1 cellular context compared by ENCODE assay signal in the genomic region with DNA sequence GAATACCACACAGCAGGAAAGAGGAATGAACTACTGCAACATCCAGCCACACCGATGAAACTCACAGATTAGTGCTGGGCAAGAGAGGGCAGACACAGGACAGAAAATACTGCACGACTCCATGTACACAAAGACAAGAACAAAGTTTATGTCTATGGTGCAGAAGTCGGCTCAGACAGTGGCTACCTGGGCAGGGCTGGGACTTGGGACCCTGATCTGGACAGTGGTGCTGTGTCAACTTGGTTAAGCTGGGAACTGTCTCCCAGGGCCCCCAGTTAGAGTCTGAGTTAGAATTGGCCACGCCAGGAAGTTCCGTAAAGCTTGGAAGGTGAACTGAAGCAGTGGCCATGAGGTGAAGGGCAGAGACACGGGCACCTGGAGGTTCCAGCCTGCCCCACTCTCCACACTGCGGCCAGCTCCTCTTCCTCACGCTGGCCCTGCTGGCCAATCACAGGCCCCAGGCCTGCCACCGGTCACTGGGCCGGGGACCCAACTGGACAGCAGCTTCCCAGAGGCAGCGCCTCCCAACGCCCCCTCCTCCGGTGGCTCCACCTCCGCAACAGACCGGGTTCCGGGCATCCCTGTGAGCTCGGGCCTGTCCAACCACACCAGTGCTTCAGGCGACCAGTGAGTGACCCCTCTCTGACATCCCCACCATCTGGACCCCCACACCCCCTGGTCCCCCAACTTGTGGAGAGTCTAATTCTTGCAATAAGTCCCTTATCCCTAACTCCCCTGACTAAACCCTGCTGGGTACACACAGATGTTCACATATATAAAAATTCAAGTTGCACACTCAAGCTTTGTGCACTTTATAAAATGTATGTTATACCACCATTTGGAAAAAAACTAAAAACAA.
A peak's percentile ranks its signal among the peaks of the same experiment; 100 is the strongest.
TF ChIP-seq lines count a peak whose summit lies in the region.

No MANE protein-coding gene starts in this region.

TF ChIP-seq in HepG2, 621 proteins besides CTCF, POLR2A, EP300 and RAD21 (continued from another document and continues in another):
- TF ChIP-seq, protein P1, sequence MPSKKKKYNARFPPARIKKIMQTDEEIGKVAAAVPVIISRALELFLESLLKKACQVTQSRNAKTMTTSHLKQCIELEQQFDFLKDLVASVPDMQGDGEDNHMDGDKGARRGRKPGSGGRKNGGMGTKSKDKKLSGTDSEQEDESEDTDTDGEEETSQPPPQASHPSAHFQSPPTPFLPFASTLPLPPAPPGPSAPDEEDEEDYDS (CRISPR knock-in tag; IDR thresholded peaks at IDR 0.05), result 0 out of 2 replicates have a peak, but pooled peaks have one; percentile 15
- TF ChIP-seq TEAD2 (CRISPR knock-in tag; IDR thresholded peaks at IDR 0.05), result no peak
- peak; percentile 54; the same call in 1 of the 2 replicates for TF ChIP-seq ZNF337 (CRISPR knock-in tag; IDR thresholded peaks at IDR 0.05; ENCODE audit: borderline replicate concordance, low read depth)
- TF ChIP-seq, protein P2, sequence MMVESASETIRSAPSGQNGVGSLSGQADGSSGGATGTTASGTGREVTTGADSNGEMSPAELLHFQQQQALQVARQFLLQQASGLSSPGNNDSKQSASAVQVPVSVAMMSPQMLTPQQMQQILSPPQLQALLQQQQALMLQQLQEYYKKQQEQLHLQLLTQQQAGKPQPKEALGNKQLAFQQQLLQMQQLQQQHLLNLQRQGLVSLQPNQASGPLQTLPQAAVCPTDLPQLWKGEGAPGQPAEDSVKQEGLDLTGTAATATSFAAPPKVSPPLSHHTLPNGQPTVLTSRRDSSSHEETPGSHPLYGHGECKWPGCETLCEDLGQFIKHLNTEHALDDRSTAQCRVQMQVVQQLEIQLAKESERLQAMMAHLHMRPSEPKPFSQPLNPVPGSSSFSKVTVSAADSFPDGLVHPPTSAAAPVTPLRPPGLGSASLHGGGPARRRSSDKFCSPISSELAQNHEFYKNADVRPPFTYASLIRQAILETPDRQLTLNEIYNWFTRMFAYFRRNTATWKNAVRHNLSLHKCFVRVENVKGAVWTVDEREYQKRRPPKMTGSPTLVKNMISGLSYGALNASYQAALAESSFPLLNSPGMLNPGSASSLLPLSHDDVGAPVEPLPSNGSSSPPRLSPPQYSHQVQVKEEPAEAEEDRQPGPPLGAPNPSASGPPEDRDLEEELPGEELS (CRISPR knock-in tag; IDR thresholded peaks at IDR 0.05), result peak; percentile 66
- TF ChIP-seq, protein P3, sequence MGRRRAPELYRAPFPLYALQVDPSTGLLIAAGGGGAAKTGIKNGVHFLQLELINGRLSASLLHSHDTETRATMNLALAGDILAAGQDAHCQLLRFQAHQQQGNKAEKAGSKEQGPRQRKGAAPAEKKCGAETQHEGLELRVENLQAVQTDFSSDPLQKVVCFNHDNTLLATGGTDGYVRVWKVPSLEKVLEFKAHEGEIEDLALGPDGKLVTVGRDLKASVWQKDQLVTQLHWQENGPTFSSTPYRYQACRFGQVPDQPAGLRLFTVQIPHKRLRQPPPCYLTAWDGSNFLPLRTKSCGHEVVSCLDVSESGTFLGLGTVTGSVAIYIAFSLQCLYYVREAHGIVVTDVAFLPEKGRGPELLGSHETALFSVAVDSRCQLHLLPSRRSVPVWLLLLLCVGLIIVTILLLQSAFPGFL (CRISPR knock-in tag; IDR thresholded peaks at IDR 0.05), result no peak
- no peak for TF ChIP-seq GPN1 (CRISPR knock-in tag; IDR thresholded peaks at IDR 0.05; ENCODE audit: borderline replicate concordance)
- TF ChIP-seq, protein P4, sequence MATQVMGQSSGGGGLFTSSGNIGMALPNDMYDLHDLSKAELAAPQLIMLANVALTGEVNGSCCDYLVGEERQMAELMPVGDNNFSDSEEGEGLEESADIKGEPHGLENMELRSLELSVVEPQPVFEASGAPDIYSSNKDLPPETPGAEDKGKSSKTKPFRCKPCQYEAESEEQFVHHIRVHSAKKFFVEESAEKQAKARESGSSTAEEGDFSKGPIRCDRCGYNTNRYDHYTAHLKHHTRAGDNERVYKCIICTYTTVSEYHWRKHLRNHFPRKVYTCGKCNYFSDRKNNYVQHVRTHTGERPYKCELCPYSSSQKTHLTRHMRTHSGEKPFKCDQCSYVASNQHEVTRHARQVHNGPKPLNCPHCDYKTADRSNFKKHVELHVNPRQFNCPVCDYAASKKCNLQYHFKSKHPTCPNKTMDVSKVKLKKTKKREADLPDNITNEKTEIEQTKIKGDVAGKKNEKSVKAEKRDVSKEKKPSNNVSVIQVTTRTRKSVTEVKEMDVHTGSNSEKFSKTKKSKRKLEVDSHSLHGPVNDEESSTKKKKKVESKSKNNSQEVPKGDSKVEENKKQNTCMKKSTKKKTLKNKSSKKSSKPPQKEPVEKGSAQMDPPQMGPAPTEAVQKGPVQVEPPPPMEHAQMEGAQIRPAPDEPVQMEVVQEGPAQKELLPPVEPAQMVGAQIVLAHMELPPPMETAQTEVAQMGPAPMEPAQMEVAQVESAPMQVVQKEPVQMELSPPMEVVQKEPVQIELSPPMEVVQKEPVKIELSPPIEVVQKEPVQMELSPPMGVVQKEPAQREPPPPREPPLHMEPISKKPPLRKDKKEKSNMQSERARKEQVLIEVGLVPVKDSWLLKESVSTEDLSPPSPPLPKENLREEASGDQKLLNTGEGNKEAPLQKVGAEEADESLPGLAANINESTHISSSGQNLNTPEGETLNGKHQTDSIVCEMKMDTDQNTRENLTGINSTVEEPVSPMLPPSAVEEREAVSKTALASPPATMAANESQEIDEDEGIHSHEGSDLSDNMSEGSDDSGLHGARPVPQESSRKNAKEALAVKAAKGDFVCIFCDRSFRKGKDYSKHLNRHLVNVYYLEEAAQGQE (IDR thresholded peaks at IDR 0.05; ENCODE audit: borderline replicate concordance in 1 of 2, low read depth in 1 of 2, low read length in 2 of 2), result no peak
- TF ChIP-seq ZNF530 (CRISPR knock-in tag; IDR thresholded peaks at IDR 0.05; ENCODE audit: low read depth), result no peak
- TF ChIP-seq LCORL (IDR thresholded peaks at IDR 0.05), result no peak
- peak; percentile 85; the same call in 1 of the 2 replicates for TF ChIP-seq LCORL (CRISPR knock-in tag; IDR thresholded peaks at IDR 0.05)
- TF ChIP-seq ESRRA (CRISPR knock-in tag; IDR thresholded peaks at IDR 0.05; ENCODE audit: low read depth), result peak; percentile 73
- no peak for TF ChIP-seq FOXA1 (IDR thresholded peaks at IDR 0.05)
- TF ChIP-seq FOXA1 (CRISPR knock-in tag; IDR thresholded peaks at IDR 0.05), result peak; percentile 72
- TF ChIP-seq, protein P5, sequence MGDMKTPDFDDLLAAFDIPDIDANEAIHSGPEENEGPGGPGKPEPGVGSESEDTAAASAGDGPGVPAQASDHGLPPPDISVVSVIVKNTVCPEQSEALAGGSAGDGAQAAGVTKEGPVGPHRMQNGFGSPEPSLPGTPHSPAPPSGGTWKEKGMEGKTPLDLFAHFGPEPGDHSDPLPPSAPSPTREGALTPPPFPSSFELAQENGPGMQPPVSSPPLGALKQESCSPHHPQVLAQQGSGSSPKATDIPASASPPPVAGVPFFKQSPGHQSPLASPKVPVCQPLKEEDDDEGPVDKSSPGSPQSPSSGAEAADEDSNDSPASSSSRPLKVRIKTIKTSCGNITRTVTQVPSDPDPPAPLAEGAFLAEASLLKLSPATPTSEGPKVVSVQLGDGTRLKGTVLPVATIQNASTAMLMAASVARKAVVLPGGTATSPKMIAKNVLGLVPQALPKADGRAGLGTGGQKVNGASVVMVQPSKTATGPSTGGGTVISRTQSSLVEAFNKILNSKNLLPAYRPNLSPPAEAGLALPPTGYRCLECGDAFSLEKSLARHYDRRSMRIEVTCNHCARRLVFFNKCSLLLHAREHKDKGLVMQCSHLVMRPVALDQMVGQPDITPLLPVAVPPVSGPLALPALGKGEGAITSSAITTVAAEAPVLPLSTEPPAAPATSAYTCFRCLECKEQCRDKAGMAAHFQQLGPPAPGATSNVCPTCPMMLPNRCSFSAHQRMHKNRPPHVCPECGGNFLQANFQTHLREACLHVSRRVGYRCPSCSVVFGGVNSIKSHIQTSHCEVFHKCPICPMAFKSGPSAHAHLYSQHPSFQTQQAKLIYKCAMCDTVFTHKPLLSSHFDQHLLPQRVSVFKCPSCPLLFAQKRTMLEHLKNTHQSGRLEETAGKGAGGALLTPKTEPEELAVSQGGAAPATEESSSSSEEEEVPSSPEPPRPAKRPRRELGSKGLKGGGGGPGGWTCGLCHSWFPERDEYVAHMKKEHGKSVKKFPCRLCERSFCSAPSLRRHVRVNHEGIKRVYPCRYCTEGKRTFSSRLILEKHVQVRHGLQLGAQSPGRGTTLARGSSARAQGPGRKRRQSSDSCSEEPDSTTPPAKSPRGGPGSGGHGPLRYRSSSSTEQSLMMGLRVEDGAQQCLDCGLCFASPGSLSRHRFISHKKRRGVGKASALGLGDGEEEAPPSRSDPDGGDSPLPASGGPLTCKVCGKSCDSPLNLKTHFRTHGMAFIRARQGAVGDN (CRISPR knock-in tag; IDR thresholded peaks at IDR 0.05), result peak; percentile 77
- TF ChIP-seq, protein P6, sequence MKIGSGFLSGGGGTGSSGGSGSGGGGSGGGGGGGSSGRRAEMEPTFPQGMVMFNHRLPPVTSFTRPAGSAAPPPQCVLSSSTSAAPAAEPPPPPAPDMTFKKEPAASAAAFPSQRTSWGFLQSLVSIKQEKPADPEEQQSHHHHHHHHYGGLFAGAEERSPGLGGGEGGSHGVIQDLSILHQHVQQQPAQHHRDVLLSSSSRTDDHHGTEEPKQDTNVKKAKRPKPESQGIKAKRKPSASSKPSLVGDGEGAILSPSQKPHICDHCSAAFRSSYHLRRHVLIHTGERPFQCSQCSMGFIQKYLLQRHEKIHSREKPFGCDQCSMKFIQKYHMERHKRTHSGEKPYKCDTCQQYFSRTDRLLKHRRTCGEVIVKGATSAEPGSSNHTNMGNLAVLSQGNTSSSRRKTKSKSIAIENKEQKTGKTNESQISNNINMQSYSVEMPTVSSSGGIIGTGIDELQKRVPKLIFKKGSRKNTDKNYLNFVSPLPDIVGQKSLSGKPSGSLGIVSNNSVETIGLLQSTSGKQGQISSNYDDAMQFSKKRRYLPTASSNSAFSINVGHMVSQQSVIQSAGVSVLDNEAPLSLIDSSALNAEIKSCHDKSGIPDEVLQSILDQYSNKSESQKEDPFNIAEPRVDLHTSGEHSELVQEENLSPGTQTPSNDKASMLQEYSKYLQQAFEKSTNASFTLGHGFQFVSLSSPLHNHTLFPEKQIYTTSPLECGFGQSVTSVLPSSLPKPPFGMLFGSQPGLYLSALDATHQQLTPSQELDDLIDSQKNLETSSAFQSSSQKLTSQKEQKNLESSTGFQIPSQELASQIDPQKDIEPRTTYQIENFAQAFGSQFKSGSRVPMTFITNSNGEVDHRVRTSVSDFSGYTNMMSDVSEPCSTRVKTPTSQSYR (CRISPR knock-in tag; IDR thresholded peaks at IDR 0.05; ENCODE audit: borderline replicate concordance), result no peak
- TF ChIP-seq, protein P7, sequence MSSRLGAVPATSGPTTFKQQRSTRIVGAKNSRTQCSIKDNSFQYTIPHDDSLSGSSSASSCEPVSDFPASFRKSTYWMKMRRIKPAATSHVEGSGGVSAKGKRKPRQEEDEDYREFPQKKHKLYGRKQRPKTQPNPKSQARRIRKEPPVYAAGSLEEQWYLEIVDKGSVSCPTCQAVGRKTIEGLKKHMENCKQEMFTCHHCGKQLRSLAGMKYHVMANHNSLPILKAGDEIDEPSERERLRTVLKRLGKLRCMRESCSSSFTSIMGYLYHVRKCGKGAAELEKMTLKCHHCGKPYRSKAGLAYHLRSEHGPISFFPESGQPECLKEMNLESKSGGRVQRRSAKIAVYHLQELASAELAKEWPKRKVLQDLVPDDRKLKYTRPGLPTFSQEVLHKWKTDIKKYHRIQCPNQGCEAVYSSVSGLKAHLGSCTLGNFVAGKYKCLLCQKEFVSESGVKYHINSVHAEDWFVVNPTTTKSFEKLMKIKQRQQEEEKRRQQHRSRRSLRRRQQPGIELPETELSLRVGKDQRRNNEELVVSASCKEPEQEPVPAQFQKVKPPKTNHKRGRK (CRISPR knock-in tag; IDR thresholded peaks at IDR 0.05), result no peak
- TF ChIP-seq ZNF160 (CRISPR knock-in tag; IDR thresholded peaks at IDR 0.05), result 0 out of 2 replicates have a peak, but pooled peaks have one; percentile 44
- TF ChIP-seq KLF12 (CRISPR knock-in tag; IDR thresholded peaks at IDR 0.05; ENCODE audit: borderline replicate concordance), result peak; percentile 33; the same call in 1 of the 2 replicates
- TF ChIP-seq TBX2 (CRISPR knock-in tag; IDR thresholded peaks at IDR 0.05; ENCODE audit: borderline replicate concordance), result peak; percentile 76
- no peak for TF ChIP-seq ZNF333 (CRISPR knock-in tag; IDR thresholded peaks at IDR 0.05; ENCODE audit: borderline replicate concordance)
- no peak for TF ChIP-seq HOXA7 (CRISPR knock-in tag; IDR thresholded peaks at IDR 0.05)
- TF ChIP-seq, protein P8, sequence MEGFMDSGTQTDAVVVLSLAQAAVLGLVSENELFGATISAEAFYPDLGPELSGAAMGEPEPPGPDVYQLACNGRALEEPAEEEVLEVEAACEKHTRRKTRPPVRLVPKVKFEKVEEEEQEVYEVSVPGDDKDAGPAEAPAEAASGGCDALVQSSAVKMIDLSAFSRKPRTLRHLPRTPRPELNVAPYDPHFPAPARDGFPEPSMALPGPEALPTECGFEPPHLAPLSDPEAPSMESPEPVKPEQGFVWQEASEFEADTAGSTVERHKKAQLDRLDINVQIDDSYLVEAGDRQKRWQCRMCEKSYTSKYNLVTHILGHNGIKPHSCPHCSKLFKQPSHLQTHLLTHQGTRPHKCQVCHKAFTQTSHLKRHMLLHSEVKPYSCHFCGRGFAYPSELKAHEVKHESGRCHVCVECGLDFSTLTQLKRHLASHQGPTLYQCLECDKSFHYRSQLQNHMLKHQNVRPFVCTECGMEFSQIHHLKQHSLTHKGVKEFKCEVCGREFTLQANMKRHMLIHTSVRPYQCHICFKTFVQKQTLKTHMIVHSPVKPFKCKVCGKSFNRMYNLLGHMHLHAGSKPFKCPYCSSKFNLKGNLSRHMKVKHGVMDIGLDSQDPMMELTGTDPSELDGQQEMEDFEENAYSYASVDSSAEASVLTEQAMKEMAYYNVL (CRISPR knock-in tag; IDR thresholded peaks at IDR 0.05; ENCODE audit: borderline replicate concordance), result peak; percentile 36; the same call in 1 of the 2 replicates
- peak; percentile 86 for TF ChIP-seq SKI (IDR thresholded peaks at IDR 0.05; ENCODE audit: partially characterized antibody)
- no peak for TF ChIP-seq PPARG (CRISPR knock-in tag; conservative IDR thresholded peaks at IDR 0.05)
- TF ChIP-seq, protein P9, sequence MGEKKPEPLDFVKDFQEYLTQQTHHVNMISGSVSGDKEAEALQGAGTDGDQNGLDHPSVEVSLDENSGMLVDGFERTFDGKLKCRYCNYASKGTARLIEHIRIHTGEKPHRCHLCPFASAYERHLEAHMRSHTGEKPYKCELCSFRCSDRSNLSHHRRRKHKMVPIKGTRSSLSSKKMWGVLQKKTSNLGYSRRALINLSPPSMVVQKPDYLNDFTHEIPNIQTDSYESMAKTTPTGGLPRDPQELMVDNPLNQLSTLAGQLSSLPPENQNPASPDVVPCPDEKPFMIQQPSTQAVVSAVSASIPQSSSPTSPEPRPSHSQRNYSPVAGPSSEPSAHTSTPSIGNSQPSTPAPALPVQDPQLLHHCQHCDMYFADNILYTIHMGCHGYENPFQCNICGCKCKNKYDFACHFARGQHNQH (CRISPR knock-in tag; IDR thresholded peaks at IDR 0.05), result no peak
- 0 out of 2 replicates have a peak, but pooled peaks have one; percentile 60 for TF ChIP-seq NFKB2 (CRISPR knock-in tag; IDR thresholded peaks at IDR 0.05; ENCODE audit: borderline replicate concordance)
- no peak for TF ChIP-seq ZNF780A (CRISPR knock-in tag; IDR thresholded peaks at IDR 0.05)
- TF ChIP-seq MEIS2 (CRISPR knock-in tag; IDR thresholded peaks at IDR 0.05), result peak; percentile 69; the same call in 1 of the 2 replicates
- no peak for TF ChIP-seq HMG20A (CRISPR knock-in tag; IDR thresholded peaks at IDR 0.05; ENCODE audit: borderline replicate concordance)
- TF ChIP-seq ZNF772 (CRISPR knock-in tag; IDR thresholded peaks at IDR 0.05), result no peak; the same call in 1 of the 2 replicates
- TF ChIP-seq ZNF292 (CRISPR knock-in tag; IDR thresholded peaks at IDR 0.05; ENCODE audit: borderline replicate concordance, low read depth), result peak; percentile 98; the same call in 1 of the 2 replicates
- peak; percentile 27 for TF ChIP-seq STAG1 (CRISPR knock-in tag; IDR thresholded peaks at IDR 0.05)
- TF ChIP-seq SAP130 (CRISPR knock-in tag; IDR thresholded peaks at IDR 0.05; ENCODE audit: low read depth), result peak; percentile 39; the same call in 1 of the 2 replicates
- no peak for TF ChIP-seq ZBTB1 (CRISPR knock-in tag; IDR thresholded peaks at IDR 0.05; ENCODE audit: borderline replicate concordance)
